ENCODE assay signal across 23 cellular contexts in genomic region chr4:3852751-3853150, GRCh38.
"Had no signal": no experiment of that assay in that cellular context is flagged by ENCODE, and none has a peak within 500 bp of the region (broad histone marks: within the 10 kb centered on the region; RNA-seq: fewer than 3 reads in every experiment).

No MANE protein-coding gene starts in this region.

- H3K27me3 ChIP-seq: colonic mucosa had no signal

- DNase-seq: colonic mucosa; cortex of kidney; effector CD8-positive, alpha-beta T cell; effector memory CD8-positive, alpha-beta T cell; erythroblast; esophagus squamous epithelium; foreskin fibroblast; foreskin melanocyte; heart left ventricle; hypothalamus; immature natural killer cell; islet precursor cell; left cardiac atrium; left ventricle myocardium superior; lower lobe of right lung; mesenchymal stem cell; mucosa of descending colon; naive B cell had no signal

- H2AFZ ChIP-seq: hepatocyte had no signal

- H3K4me1 ChIP-seq: colonic mucosa, esophagus squamous epithelium, gastroesophageal sphincter, heart left ventricle, left lung, lower lobe of right lung had no signal

- H3K4me3 ChIP-seq: colonic mucosa, esophagus squamous epithelium, gastroesophageal sphincter, heart left ventricle, hepatocyte, left lung, lower lobe of right lung, mucosa of descending colon had no signal

- H3K9me3 ChIP-seq: colonic mucosa, lower lobe of right lung, mucosa of descending colon had no signal

- H3K79me2 ChIP-seq: hepatocyte had no signal

- H3K4me2 ChIP-seq: hepatocyte had no signal

- FAIRE-seq: endometrium had no signal

- H3K27ac ChIP-seq: colonic mucosa, epithelial cell of prostate, esophagus squamous epithelium, gastroesophageal sphincter, heart left ventricle, hepatocyte, left lung, lower lobe of right lung had no signal

- H3K36me3 ChIP-seq: colonic mucosa, esophagus squamous epithelium, gastroesophageal sphincter, heart left ventricle, left lung, lower lobe of right lung had no signal
